8 cellular contexts compared by ENCODE assay signal in genomic region chr18:49460958-49461601, GRCh38. TPM values are rescaled to one million over a fixed set of nuclear protein-coding genes. Genes with fewer than 3 reads are reported as not detected.
A peak's percentile ranks its signal among the peaks of the same experiment; 100 is the strongest.
DNase-seq lines count a peak whose midpoint lies in the region; ATAC-seq and TF ChIP-seq lines count a peak whose summit lies in the region.

No MANE protein-coding gene starts in this region.

- H3K36me3 ChIP-seq in PC-3 (ENCODE audit: low read depth, low read length), result no peaks in the 10 kb centered on the region
- no peaks in the 10 kb centered on the region for H3K36me3 ChIP-seq in esophagus (ENCODE audit: control insufficient read depth in 2 of 2, insufficient read depth in 2 of 2, low read length in 1 of 2)

- H3K27ac ChIP-seq in PC-3 (ENCODE audit: low read length) (no peak overlapping the region), esophagus (ENCODE audit: low read depth in 2 of 2, low read length in 1 of 2) (peak overlapping the region in 1 of 2 donors; percentile 44)

- H3K9me2 ChIP-seq in PC-3 (replicated peaks; ENCODE audit: low read length), result no peaks in the 10 kb centered on the region

- CTCF ChIA-PET in PC-3 (lab: Charles Lee), result interaction anchor here (0.5 kb wide), 1 partner anchor 980 kb away, joined by 3 read pairs; no protein-coding TSS in a partner anchor

- peak overlapping the region; percentile 87 for H2AFZ ChIP-seq in PC-3 (ENCODE audit: low read length)

- ATAC-seq in PC-3 (no peak), GM21515 (IDR thresholded peaks at IDR 0.05; ENCODE audit: unreplicated experiment) (no peak), esophagus mucosa (no peak), HG03571 (IDR thresholded peaks at IDR 0.05; ENCODE audit: unreplicated experiment) (no peak)

- peaks cover 23% of the 10 kb centered on the region for H3K79me2 ChIP-seq in PC-3 (ENCODE audit: low read length)

- POLR2A ChIA-PET in PC-3 (lab: Charles Lee; ENCODE audit: unreplicated experiment), result no interaction called here

- DNase-seq in GM12864 (ENCODE audit: low read depth) (no peak), PC-3 (no peak), putamen (ENCODE audit: low spot score) (peak; percentile 24), NCI-H1417 (lab: John Stamatoyannopoulos, UW) (no peak)

- no peaks in the 10 kb centered on the region for H3F3A ChIP-seq in PC-3 (ENCODE audit: low read length, unreplicated experiment)

- TF ChIP-seq CTCF in GM12864 (IDR thresholded peaks at IDR 0.05; ENCODE audit: low read depth, low read length, missing control alignments) (no peak), PC-3 (conservative IDR thresholded peaks at IDR 0.05; ENCODE audit: low read depth, low read length) (no peak)

- intact Hi-C loops in PC-3 (cut with micrococcal nuclease), result no loop called here

- H4K20me1 ChIP-seq in PC-3 (ENCODE audit: low read length), result no peaks in the 10 kb centered on the region

- H3K4me2 ChIP-seq in PC-3 (ENCODE audit: low read length), result peak overlapping the region; percentile 81

- peak overlapping the region; percentile 99 for H3K4me3 ChIP-seq in GM12864 (ENCODE audit: low read depth, low read length)
- peak overlapping the region; percentile 79 for H3K4me3 ChIP-seq in PC-3 (ENCODE audit: low read length)
- peak overlapping the region; percentile 85 to 98 for H3K4me3 ChIP-seq in esophagus (ENCODE audit: low read depth in 1 of 2, low read length in 2 of 2)

- BruUV-seq in PC-3 (replicated peaks; lab: Mats Ljungman, UMichigan), result TSS peak; percentile 100

- H3K9me3 ChIP-seq in PC-3 (ENCODE audit: low read length) (no peaks in the 10 kb centered on the region), esophagus (ENCODE audit: control insufficient read depth in 2 of 2, insufficient read depth in 1 of 2, low read depth in 1 of 2, low read length in 1 of 2) (no peaks in the 10 kb centered on the region)

- H3K4me1 ChIP-seq in PC-3 (ENCODE audit: insufficient read depth, low read length) (no peaks in the 10 kb centered on the region; the same call in 1 of the 2 replicates), esophagus (ENCODE audit: control insufficient read depth in 2 of 2, insufficient read depth in 2 of 2, low read length in 1 of 2) (peaks cover 0 to 5% of the 10 kb centered on the region in 2 donors)

- H3K9ac ChIP-seq in PC-3 (ENCODE audit: low read length), result peak overlapping the region; percentile 85

- H3K27me3 ChIP-seq in PC-3 (ENCODE audit: low read length) (no peaks in the 10 kb centered on the region), esophagus (ENCODE audit: control insufficient read depth in 1 of 2, insufficient read depth in 2 of 2, low read length in 2 of 2) (no peaks in the 10 kb centered on the region)

- WGBS in esophagus, 2 donors, result 34 to 49% methylated on average over 17 to 19 of the region's 19 CpGs

RNA-seq across cellular contexts. Expression of gene DYM, which starts 0.6 kb away (rescaled TPM):
- total RNA-seq in PC-3 (2014; rRNA removed) (20.2 and 29.8 TPM in 2 replicates), esophagus mucosa (39.4 TPM)
- 10 to 100 TPM; 17.2 to 17.4 TPM for polyA plus RNA-seq in esophagus

RNA-seq across cellular contexts. Expression of gene C18orf32, which starts 26.0 kb away (rescaled TPM):
- total RNA-seq in PC-3 (2014; rRNA removed) (5.7 and 6.8 TPM in 2 replicates), esophagus mucosa (25.5 TPM)
- 10 to 100 TPM; 32.3 to 47.3 TPM for polyA plus RNA-seq in esophagus

RNA-seq across cellular contexts. Expression of gene RPL17, which starts 31.2 kb away (rescaled TPM):
- 773 and 829 TPM in 2 replicates for total RNA-seq in PC-3 (2014; rRNA removed)
- 1,000 to 10,000 TPM; 2,060 to 2,431 TPM for polyA plus RNA-seq in esophagus
- total RNA-seq in esophagus mucosa, result 1,480 TPM
